ENCODE assay signal across 1 cellular context in the genomic region with DNA sequence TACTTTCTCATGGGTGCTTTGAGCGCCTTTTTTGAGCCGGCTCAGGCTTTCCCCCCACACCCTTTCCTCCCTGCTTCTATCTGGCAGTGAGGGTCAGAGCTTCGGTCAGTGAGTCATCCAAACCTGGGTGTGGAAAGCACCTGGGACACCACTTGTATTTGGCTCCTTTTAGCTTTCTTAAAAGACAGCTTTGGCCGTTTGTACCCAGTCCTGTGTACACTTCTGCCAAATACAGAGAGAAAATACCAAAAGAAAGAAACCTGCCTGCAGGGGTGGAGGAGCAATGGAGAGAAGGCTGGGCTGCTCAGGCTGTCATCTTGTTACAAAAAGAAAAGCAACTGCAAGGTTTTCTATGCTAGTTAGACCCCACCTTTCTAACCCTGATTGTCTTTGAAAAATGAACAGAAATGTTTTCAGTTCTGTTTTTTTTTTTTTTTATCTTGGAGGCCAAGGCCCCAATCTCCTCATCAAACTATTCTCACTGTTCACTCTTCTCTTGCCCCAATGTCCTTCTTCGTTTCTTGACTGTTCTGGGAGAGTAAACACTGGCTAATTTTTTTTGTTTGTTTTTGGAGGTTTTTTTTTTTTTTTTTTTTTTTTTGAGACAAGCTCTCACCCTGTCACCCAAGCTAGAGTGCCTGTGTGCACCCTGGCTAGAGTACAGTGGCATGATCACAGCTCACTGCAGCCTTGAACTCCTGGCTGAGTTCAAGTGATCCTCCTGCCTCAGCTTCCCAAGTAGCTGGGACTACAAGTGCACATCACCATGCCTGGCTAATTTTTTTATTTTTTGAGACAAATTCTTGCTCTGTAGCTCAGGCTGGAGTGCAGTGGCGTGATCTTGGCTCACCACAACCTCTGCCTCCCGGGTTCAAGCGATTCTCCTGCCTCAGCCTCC.
TF ChIP-seq lines count a peak whose summit lies in the region.

No MANE protein-coding gene starts in this region.

TF ChIP-seq in GM12878, 131 proteins besides CTCF, POLR2A, EP300 and RAD21 (continued from another document and continues in another):
- TF ChIP-seq, protein P1, sequence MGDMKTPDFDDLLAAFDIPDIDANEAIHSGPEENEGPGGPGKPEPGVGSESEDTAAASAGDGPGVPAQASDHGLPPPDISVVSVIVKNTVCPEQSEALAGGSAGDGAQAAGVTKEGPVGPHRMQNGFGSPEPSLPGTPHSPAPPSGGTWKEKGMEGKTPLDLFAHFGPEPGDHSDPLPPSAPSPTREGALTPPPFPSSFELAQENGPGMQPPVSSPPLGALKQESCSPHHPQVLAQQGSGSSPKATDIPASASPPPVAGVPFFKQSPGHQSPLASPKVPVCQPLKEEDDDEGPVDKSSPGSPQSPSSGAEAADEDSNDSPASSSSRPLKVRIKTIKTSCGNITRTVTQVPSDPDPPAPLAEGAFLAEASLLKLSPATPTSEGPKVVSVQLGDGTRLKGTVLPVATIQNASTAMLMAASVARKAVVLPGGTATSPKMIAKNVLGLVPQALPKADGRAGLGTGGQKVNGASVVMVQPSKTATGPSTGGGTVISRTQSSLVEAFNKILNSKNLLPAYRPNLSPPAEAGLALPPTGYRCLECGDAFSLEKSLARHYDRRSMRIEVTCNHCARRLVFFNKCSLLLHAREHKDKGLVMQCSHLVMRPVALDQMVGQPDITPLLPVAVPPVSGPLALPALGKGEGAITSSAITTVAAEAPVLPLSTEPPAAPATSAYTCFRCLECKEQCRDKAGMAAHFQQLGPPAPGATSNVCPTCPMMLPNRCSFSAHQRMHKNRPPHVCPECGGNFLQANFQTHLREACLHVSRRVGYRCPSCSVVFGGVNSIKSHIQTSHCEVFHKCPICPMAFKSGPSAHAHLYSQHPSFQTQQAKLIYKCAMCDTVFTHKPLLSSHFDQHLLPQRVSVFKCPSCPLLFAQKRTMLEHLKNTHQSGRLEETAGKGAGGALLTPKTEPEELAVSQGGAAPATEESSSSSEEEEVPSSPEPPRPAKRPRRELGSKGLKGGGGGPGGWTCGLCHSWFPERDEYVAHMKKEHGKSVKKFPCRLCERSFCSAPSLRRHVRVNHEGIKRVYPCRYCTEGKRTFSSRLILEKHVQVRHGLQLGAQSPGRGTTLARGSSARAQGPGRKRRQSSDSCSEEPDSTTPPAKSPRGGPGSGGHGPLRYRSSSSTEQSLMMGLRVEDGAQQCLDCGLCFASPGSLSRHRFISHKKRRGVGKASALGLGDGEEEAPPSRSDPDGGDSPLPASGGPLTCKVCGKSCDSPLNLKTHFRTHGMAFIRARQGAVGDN (IDR thresholded peaks at IDR 0.05): no peak
- TF ChIP-seq BHLHE40 (IDR thresholded peaks at IDR 0.05; ENCODE audit: borderline replicate concordance in 1 of 2, low read depth in 2 of 2, low read length in 1 of 2) (no peak), GATAD2B (conservative IDR thresholded peaks at IDR 0.05; ENCODE audit: low read depth) (no peak), TCF7 (IDR thresholded peaks at IDR 0.05; ENCODE audit: borderline replicate concordance) (no peak; the same call in 1 of the 2 replicates), FOS (IDR thresholded peaks at IDR 0.05; ENCODE audit: borderline replicate concordance, extremely low read depth, insufficient read length) (no peak), POU2F2 (IDR thresholded peaks at IDR 0.05; ENCODE audit: borderline replicate concordance, low read depth, low read length) (no peak), EGR1 (IDR thresholded peaks at IDR 0.05; ENCODE audit: borderline replicate concordance in 1 of 2, low read depth in 2 of 2, low read length in 2 of 2) (no peak), CBX5 (IDR thresholded peaks at IDR 0.05; ENCODE audit: low read depth) (0 out of 2 replicates have a peak, but pooled peaks have one; percentile 53), BACH1 (IDR thresholded peaks at IDR 0.05; ENCODE audit: borderline replicate concordance) (no peak), DPF2 (IDR thresholded peaks at IDR 0.05) (peak; percentile 68; the same call in 1 of the 2 replicates), NRF1 (conservative IDR thresholded peaks at IDR 0.05; ENCODE audit: low read depth, low read length) (no peak), STAT1 (conservative IDR thresholded peaks at IDR 0.05) (no peak), HDGF (IDR thresholded peaks at IDR 0.05) (no peak), MXI1 (IDR thresholded peaks at IDR 0.05; ENCODE audit: low read depth, low read length) (0 out of 2 replicates have a peak, but pooled peaks have one; percentile 24)
- TF ChIP-seq, protein P2, sequence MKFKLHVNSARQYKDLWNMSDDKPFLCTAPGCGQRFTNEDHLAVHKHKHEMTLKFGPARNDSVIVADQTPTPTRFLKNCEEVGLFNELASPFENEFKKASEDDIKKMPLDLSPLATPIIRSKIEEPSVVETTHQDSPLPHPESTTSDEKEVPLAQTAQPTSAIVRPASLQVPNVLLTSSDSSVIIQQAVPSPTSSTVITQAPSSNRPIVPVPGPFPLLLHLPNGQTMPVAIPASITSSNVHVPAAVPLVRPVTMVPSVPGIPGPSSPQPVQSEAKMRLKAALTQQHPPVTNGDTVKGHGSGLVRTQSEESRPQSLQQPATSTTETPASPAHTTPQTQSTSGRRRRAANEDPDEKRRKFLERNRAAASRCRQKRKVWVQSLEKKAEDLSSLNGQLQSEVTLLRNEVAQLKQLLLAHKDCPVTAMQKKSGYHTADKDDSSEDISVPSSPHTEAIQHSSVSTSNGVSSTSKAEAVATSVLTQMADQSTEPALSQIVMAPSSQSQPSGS (IDR thresholded peaks at IDR 0.05; ENCODE audit: low read length): peak; percentile 67; the same call in 1 of the 2 replicates
- TF ChIP-seq, protein P3, sequence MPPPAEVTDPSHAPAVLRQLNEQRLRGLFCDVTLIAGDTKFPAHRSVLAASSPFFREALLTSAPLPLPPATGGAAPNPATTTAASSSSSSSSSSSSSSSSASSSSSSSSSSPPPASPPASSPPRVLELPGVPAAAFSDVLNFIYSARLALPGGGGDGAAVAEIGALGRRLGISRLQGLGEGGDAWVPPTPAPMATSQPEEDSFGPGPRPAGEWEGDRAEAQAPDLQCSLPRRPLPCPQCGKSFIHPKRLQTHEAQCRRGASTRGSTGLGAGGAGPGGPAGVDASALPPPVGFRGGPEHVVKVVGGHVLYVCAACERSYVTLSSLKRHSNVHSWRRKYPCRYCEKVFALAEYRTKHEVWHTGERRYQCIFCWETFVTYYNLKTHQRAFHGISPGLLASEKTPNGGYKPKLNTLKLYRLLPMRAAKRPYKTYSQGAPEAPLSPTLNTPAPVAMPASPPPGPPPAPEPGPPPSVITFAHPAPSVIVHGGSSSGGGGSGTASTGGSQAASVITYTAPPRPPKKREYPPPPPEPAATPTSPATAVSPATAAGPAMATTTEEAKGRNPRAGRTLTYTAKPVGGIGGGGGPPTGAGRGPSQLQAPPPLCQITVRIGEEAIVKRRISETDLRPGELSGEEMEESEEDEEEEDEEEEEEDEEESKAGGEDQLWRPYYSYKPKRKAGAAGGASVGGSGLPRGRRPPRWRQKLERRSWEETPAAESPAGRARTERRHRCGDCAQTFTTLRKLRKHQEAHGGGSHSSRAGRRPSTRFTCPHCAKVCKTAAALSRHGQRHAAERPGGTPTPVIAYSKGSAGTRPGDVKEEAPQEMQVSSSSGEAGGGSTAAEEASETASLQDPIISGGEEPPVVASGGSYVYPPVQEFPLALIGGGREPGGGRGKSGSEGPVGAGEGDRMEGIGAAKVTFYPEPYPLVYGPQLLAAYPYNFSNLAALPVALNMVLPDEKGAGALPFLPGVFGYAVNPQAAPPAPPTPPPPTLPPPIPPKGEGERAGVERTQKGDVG (CRISPR knock-in tag; IDR thresholded peaks at IDR 0.05): no peak
- TF ChIP-seq, protein P4, sequence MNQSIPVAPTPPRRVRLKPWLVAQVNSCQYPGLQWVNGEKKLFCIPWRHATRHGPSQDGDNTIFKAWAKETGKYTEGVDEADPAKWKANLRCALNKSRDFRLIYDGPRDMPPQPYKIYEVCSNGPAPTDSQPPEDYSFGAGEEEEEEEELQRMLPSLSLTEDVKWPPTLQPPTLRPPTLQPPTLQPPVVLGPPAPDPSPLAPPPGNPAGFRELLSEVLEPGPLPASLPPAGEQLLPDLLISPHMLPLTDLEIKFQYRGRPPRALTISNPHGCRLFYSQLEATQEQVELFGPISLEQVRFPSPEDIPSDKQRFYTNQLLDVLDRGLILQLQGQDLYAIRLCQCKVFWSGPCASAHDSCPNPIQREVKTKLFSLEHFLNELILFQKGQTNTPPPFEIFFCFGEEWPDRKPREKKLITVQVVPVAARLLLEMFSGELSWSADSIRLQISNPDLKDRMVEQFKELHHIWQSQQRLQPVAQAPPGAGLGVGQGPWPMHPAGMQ (IDR thresholded peaks at IDR 0.05; ENCODE audit: borderline replicate concordance): no peak
- TF ChIP-seq, protein P5, sequence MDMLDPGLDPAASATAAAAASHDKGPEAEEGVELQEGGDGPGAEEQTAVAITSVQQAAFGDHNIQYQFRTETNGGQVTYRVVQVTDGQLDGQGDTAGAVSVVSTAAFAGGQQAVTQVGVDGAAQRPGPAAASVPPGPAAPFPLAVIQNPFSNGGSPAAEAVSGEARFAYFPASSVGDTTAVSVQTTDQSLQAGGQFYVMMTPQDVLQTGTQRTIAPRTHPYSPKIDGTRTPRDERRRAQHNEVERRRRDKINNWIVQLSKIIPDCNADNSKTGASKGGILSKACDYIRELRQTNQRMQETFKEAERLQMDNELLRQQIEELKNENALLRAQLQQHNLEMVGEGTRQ (IDR thresholded peaks at IDR 0.05; ENCODE audit: borderline replicate concordance, low read depth, low read length): no peak
- TF ChIP-seq, protein P6, sequence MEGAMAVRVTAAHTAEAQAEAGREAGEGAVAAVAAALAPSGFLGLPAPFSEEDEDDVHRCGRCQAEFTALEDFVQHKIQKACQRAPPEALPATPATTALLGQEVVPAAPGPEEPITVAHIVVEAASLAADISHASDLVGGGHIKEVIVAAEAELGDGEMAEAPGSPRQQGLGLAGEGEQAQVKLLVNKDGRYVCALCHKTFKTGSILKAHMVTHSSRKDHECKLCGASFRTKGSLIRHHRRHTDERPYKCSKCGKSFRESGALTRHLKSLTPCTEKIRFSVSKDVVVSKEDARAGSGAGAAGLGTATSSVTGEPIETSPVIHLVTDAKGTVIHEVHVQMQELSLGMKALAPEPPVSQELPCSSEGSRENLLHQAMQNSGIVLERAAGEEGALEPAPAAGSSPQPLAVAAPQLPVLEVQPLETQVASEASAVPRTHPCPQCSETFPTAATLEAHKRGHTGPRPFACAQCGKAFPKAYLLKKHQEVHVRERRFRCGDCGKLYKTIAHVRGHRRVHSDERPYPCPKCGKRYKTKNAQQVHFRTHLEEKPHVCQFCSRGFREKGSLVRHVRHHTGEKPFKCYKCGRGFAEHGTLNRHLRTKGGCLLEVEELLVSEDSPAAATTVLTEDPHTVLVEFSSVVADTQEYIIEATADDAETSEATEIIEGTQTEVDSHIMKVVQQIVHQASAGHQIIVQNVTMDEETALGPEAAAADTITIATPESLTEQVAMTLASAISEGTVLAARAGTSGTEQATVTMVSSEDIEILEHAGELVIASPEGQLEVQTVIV (IDR thresholded peaks at IDR 0.05; ENCODE audit: borderline replicate concordance, partially characterized antibody): no peak
- TF ChIP-seq, protein P7, sequence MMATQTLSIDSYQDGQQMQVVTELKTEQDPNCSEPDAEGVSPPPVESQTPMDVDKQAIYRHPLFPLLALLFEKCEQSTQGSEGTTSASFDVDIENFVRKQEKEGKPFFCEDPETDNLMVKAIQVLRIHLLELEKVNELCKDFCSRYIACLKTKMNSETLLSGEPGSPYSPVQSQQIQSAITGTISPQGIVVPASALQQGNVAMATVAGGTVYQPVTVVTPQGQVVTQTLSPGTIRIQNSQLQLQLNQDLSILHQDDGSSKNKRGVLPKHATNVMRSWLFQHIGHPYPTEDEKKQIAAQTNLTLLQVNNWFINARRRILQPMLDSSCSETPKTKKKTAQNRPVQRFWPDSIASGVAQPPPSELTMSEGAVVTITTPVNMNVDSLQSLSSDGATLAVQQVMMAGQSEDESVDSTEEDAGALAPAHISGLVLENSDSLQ (IDR thresholded peaks at IDR 0.05): no peak; the same call in 1 of the 2 replicates
- TF ChIP-seq, protein P8, sequence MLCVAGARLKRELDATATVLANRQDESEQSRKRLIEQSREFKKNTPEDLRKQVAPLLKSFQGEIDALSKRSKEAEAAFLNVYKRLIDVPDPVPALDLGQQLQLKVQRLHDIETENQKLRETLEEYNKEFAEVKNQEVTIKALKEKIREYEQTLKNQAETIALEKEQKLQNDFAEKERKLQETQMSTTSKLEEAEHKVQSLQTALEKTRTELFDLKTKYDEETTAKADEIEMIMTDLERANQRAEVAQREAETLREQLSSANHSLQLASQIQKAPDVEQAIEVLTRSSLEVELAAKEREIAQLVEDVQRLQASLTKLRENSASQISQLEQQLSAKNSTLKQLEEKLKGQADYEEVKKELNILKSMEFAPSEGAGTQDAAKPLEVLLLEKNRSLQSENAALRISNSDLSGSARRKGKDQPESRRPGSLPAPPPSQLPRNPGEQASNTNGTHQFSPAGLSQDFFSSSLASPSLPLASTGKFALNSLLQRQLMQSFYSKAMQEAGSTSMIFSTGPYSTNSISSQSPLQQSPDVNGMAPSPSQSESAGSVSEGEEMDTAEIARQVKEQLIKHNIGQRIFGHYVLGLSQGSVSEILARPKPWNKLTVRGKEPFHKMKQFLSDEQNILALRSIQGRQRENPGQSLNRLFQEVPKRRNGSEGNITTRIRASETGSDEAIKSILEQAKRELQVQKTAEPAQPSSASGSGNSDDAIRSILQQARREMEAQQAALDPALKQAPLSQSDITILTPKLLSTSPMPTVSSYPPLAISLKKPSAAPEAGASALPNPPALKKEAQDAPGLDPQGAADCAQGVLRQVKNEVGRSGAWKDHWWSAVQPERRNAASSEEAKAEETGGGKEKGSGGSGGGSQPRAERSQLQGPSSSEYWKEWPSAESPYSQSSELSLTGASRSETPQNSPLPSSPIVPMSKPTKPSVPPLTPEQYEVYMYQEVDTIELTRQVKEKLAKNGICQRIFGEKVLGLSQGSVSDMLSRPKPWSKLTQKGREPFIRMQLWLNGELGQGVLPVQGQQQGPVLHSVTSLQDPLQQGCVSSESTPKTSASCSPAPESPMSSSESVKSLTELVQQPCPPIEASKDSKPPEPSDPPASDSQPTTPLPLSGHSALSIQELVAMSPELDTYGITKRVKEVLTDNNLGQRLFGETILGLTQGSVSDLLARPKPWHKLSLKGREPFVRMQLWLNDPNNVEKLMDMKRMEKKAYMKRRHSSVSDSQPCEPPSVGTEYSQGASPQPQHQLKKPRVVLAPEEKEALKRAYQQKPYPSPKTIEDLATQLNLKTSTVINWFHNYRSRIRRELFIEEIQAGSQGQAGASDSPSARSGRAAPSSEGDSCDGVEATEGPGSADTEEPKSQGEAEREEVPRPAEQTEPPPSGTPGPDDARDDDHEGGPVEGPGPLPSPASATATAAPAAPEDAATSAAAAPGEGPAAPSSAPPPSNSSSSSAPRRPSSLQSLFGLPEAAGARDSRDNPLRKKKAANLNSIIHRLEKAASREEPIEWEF (IDR thresholded peaks at IDR 0.05; ENCODE audit: insufficient replicate concordance, low read depth, low read length): no peak
- TF ChIP-seq, protein P9, sequence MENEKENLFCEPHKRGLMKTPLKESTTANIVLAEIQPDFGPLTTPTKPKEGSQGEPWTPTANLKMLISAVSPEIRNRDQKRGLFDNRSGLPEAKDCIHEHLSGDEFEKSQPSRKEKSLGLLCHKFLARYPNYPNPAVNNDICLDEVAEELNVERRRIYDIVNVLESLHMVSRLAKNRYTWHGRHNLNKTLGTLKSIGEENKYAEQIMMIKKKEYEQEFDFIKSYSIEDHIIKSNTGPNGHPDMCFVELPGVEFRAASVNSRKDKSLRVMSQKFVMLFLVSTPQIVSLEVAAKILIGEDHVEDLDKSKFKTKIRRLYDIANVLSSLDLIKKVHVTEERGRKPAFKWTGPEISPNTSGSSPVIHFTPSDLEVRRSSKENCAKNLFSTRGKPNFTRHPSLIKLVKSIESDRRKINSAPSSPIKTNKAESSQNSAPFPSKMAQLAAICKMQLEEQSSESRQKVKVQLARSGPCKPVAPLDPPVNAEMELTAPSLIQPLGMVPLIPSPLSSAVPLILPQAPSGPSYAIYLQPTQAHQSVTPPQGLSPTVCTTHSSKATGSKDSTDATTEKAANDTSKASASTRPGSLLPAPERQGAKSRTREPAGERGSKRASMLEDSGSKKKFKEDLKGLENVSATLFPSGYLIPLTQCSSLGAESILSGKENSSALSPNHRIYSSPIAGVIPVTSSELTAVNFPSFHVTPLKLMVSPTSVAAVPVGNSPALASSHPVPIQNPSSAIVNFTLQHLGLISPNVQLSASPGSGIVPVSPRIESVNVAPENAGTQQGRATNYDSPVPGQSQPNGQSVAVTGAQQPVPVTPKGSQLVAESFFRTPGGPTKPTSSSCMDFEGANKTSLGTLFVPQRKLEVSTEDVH (IDR thresholded peaks at IDR 0.05; ENCODE audit: low read depth, partially characterized antibody): no peak
